9 cellular contexts compared by ENCODE assay signal in the genomic region with DNA sequence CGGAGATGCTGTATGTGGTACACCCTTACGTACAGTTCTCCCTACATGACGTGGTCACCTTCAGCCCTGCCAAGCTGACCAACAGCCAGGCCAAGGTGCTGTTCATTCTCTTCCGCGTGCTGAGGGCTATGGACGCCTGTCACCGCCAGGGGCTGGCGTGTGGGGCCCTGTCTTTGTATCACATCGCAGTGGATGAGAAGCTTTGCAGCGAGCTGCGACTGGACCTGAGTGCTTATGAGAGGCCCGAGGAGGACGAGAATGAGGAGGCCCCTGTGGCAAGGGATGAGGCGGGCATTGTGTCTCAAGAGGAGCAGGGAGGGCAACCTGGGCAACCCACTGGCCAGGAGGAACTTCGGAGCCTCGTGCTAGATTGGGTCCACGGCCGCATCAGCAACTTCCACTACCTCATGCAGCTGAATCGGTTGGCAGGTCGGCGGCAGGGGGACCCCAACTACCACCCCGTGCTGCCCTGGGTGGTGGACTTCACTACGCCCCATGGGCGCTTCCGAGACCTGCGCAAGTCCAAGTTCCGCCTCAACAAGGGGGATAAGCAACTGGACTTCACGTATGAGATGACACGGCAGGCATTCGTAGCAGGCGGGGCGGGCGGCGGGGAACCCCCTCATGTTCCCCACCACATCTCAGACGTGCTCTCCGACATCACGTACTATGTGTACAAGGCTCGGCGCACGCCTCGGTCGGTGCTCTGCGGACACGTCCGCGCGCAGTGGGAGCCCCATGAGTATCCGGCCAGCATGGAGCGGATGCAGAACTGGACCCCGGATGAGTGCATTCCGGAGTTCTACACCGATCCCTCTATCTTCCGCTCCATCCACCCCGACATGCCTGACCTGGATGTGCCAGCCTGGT. TPM values are rescaled to one million over a fixed set of nuclear protein-coding genes. Genes with fewer than 3 reads are reported as not detected.
A peak's percentile ranks its signal among the peaks of the same experiment; 100 is the strongest.
DNase-seq lines count a peak whose midpoint lies in the region; ATAC-seq, FAIRE-seq and TF ChIP-seq lines count a peak whose summit lies in the region.
"Had no signal": no experiment of that assay in that cellular context is flagged by ENCODE, and none has a peak within 500 bp of the region (broad histone marks: within the 10 kb centered on the region; RNA-seq: fewer than 3 reads in every experiment).

No MANE protein-coding gene starts in this region.

- TF ChIP-seq RAD21 in GM12878 (IDR thresholded peaks at IDR 0.05; ENCODE audit: insufficient read depth, low read depth, low read length), result no peak

- no peak for TF ChIP-seq POLR2A in GM12878 (IDR thresholded peaks at IDR 0.05; ENCODE audit: low read depth, low read length)
- no peak for TF ChIP-seq POLR2A in upper lobe of left lung (IDR thresholded peaks at IDR 0.05)
- no peak for TF ChIP-seq POLR2A in GM18505 (IDR thresholded peaks at IDR 0.05; ENCODE audit: borderline replicate concordance, extremely low read depth, insufficient read depth, insufficient read length)

- H3K4me3 ChIP-seq in heart right ventricle (peak overlapping the region in 8 of 10 donors; percentile 66 to 81 (median 72)), right atrium auricular region (peak overlapping the region in 1 of 2 donors; percentile 73), GM12878 (peak overlapping the region; percentile 86; the same call in 1 of the 2 replicates), mucosa of rectum (ENCODE audit: low read length in 2 of 2) (peak overlapping the region; percentile 78 to 86), upper lobe of left lung (peak overlapping the region in 3 of 4 donors; percentile 84 to 96 (median 94))

- intact Hi-C loops in heart right ventricle (cut with DNase I) (loop anchor here in 7 of 10 donors (2.0 to 10.0 kb wide), 7 partner anchors 56 to 319 kb away; a partner anchor contains a TSS), GM12878 (cut with micrococcal nuclease; ENCODE audit: unreplicated experiment) (no loop called here)

- H3K4me1 ChIP-seq in heart right ventricle (peaks cover 9 to 82% (median 38%) of the 10 kb centered on the region in 9 donors), right atrium auricular region (peaks cover 0 to 55% of the 10 kb centered on the region in 2 donors), GM12878 (ENCODE audit: control insufficient read depth, insufficient read depth, low read length) (peaks cover 28% of the 10 kb centered on the region), mucosa of rectum (ENCODE audit: control insufficient read depth in 2 of 2, insufficient read depth in 2 of 2, low read length in 2 of 2) (peaks cover 19 to 22% of the 10 kb centered on the region in 2 donors), upper lobe of left lung (peaks cover 32 to 81% (median 69%) of the 10 kb centered on the region in 4 donors)

- H3K9me3 ChIP-seq in heart right ventricle (no peaks in the 10 kb centered on the region), right atrium auricular region (no peaks in the 10 kb centered on the region), GM12878 (replicated peaks; ENCODE audit: control insufficient read depth, insufficient read depth, low read length) (no peaks in the 10 kb centered on the region), mucosa of rectum (ENCODE audit: control insufficient read depth in 2 of 2, low read length in 2 of 2) (no peaks in the 10 kb centered on the region), upper lobe of left lung (no peaks in the 10 kb centered on the region)

- CTCF ChIA-PET in GM12878 (lab: Yijun Ruan, JAX), result interaction anchor here (0.7 to 1.4 kb wide), 2 partner anchors 11 to 139 kb away, joined by 3 read pairs; no protein-coding TSS in a partner anchor

- DNase-seq in heart right ventricle (no peak), right atrium auricular region (ENCODE audit: low spot score) (no peak), GM12878 (ENCODE audit: low read depth, low spot score) (no peak), upper lobe of left lung (peak in 1 of 2 donors; percentile 86)
- DNase-seq in stimulated activated CD4-positive, alpha-beta T cell treated with anti-CD3 and anti-CD28 coated beads, Interleukin-15, amount 100 ng/mL, for 24 hours, result no peak
- DNase-seq: midbrain had no signal

- no peak overlapping the region for H2AFZ ChIP-seq in GM12878 (ENCODE audit: control insufficient read depth, low read depth, low read length)

- no peak for TF ChIP-seq CTCF in heart right ventricle (IDR thresholded peaks at IDR 0.05)
- TF ChIP-seq CTCF in right atrium auricular region (IDR thresholded peaks at IDR 0.05), result no peak
- no peak for TF ChIP-seq CTCF in GM12878 (IDR thresholded peaks at IDR 0.05 in 2 of 3, conservative IDR thresholded peaks at IDR 0.05 in 1 of 3; ENCODE audit: control insufficient read depth in 2 of 3, extremely low read depth in 1 of 3, insufficient read depth in 1 of 3, low read depth in 3 of 3, low read length in 3 of 3)
- TF ChIP-seq CTCF in upper lobe of left lung (IDR thresholded peaks at IDR 0.05), result no peak

- POLR2A ChIA-PET in GM12878 (lab: Charles Lee), result interaction anchor here (0.8 kb wide), 1 partner anchor 11 kb away, joined by 3 read pairs; no protein-coding TSS in a partner anchor

- H3K36me3 ChIP-seq in heart right ventricle (peaks cover 0 to 49% (median 2%) of the 10 kb centered on the region in 9 donors), right atrium auricular region (no peaks in the 10 kb centered on the region), GM12878 (ENCODE audit: control insufficient read depth in 2 of 2, insufficient read depth in 2 of 2, low read length in 1 of 2) (peaks cover 3 to 5% of the 10 kb centered on the region in 2 experiments; a peak in 3 of 4 replicates), mucosa of rectum (ENCODE audit: control insufficient read depth in 2 of 2, insufficient read depth in 2 of 2, low read length in 2 of 2) (peaks cover 9 to 19% of the 10 kb centered on the region in 2 donors), upper lobe of left lung (peaks cover 4 to 39% (median 34%) of the 10 kb centered on the region in 4 donors)

- 94 to 96% methylated on average over 54 of the region's 54 CpGs for WGBS in heart right ventricle, 2 donors
- 96% methylated on average over 54 of the region's 54 CpGs for WGBS in GM12878 (ENCODE audit: insufficient coverage, insufficient replicate concordance, low lambda C conversion rate, missing lambda C conversion rate)
- 83 to 94% methylated on average over 25 to 54 of the region's 54 CpGs for WGBS in upper lobe of left lung, 2 donors

- TF ChIP-seq EP300 in GM12878 (IDR thresholded peaks at IDR 0.05; ENCODE audit: borderline replicate concordance in 1 of 2, control insufficient read depth in 1 of 2, low read depth in 2 of 2, low read length in 2 of 2) (no peak), upper lobe of left lung (IDR thresholded peaks at IDR 0.05) (no peak)

- TSS peak; percentile 57 for BruUV-seq in GM12878 (replicated peaks; lab: Mats Ljungman, UMichigan)

- FAIRE-seq in GM12878 (lab: Jason Lieb, UNC), result no peak

- peak overlapping the region; percentile 80; the same call in 1 of the 2 replicates for H3K9ac ChIP-seq in GM12878 (ENCODE audit: control insufficient read depth, insufficient read depth, low read length)
- peak overlapping the region; percentile 6 to 65 for H3K9ac ChIP-seq in mucosa of rectum (ENCODE audit: low read depth in 1 of 2, low read length in 2 of 2)

- no peaks in the 10 kb centered on the region for H4K20me1 ChIP-seq in GM12878 (ENCODE audit: control insufficient read depth, insufficient read depth)

- H3K79me2 ChIP-seq in GM12878 (ENCODE audit: control insufficient read depth, insufficient read depth, low read length), result peaks cover 16% of the 10 kb centered on the region

- H3K27ac ChIP-seq in heart right ventricle (peak overlapping the region in 4 of 10 donors; percentile 80 to 97 (median 86)), right atrium auricular region (peak overlapping the region in 1 of 2 donors; percentile 90), GM12878 (ENCODE audit: control insufficient read depth, insufficient read depth) (0 out of 2 replicates have a peak overlapping the region, but pooled peaks have one; percentile 95), mucosa of rectum (ENCODE audit: low read depth in 2 of 2, low read length in 2 of 2) (no peak overlapping the region), upper lobe of left lung (peak overlapping the region; percentile 86 to 93 (median 89))

- RAD21 ChIA-PET in GM12878 (lab: Charles Lee; ENCODE audit: unreplicated experiment), result no interaction called here

- H3K4me2 ChIP-seq in GM12878 (ENCODE audit: control insufficient read depth, insufficient read depth), result peak overlapping the region; percentile 70

- SMC1A ChIA-PET in GM12878 (lab: Charles Lee; ENCODE audit: uncharacterized antibody, unreplicated experiment), result interaction anchor here (1.0 to 1.7 kb wide), 3 partner anchors 11 to 139 kb away, joined by 3 to 4 read pairs (median 4); no protein-coding TSS in a partner anchor

- H3K27me3 ChIP-seq in heart right ventricle, result no peaks in the 10 kb centered on the region
- H3K27me3 ChIP-seq in right atrium auricular region, result no peaks in the 10 kb centered on the region
- H3K27me3 ChIP-seq in GM12878 (replicated peaks in 1 of 2; ENCODE audit: control insufficient read depth in 2 of 2, insufficient read depth in 2 of 2, low read length in 1 of 2), result no peaks in the 10 kb centered on the region
- H3K27me3 ChIP-seq in mucosa of rectum (ENCODE audit: control insufficient read depth in 2 of 2, insufficient read depth in 2 of 2, low read length in 2 of 2), result no peaks in the 10 kb centered on the region
- no peaks in the 10 kb centered on the region for H3K27me3 ChIP-seq in upper lobe of left lung

- in situ Hi-C loops in GM12878 (cut with MboI), result no loop called here

- ATAC-seq in heart right ventricle (no peak), GM12878 (no peak), upper lobe of left lung (ENCODE audit: low FRiP score in 2 of 2) (no peak), GM18505 (IDR thresholded peaks at IDR 0.05; ENCODE audit: unreplicated experiment) (no peak), HG03469 (IDR thresholded peaks at IDR 0.05; ENCODE audit: unreplicated experiment) (no peak)

RNA-seq across cellular contexts. Expression of a gene that starts 1.4 kb away (rescaled TPM):
- total RNA-seq in heart right ventricle (10 to 100 TPM in 4 of 10 donors, 1 to 10 TPM in 6; 7.7 to 16.9 (median 9.2) TPM), right atrium auricular region (10 to 100 TPM; 10.9 to 17.9 TPM), GM12878 (2014; rRNA removed) (15.1 and 16.0 TPM in 2 replicates), GM12878 (2014; rRNA removed; fragmentation: Illumina TruSeq; extraction: Trizol) (3.8 and 5.0 TPM in 2 replicates), GM12878 (2021) (19.0 and 22.4 TPM in 2 replicates), upper lobe of left lung (100 to 1,000 TPM in 2 of 6 donors, 10 to 100 TPM in 4; 47.4 to 162 (median 60.8) TPM)
- polyA plus RNA-seq in heart right ventricle (10 to 100 TPM in 1 of 2 donors, 1 to 10 TPM in 1; 8.5 to 14.9 TPM), GM12878 (2011; rRNA removed) (1.4 and 2.8 TPM in 2 replicates), GM12878 (2014; fragmentation: Illumina TruSeq; extraction: Trizol) (0.54 and 4.0 TPM in 2 replicates), GM12878 (2014; fragmentation: Nextera tagmentation; extraction: Ambion mirVana) (under 1 TPM in 1 of 2 experiments, not detected in 1; 0.13 TPM), GM12878 (2014; rRNA removed) (15.1 and 17.5 TPM in 2 replicates), GM12878 (2016; fragmentation: Nextera tagmentation; extraction: Ambion mirVana) (1 to 10 TPM; 7.3 to 8.5 TPM)
- 29.5 and 36.2 TPM in 2 replicates for total RNA-seq in GM12878 (2013; cell fraction: nucleolus; rRNA removed)
- 3.5 TPM for polyA plus RNA-seq in GM12878 (2011; ENCODE audit: low read depth)
- polyA plus RNA-seq in GM12878 (2011; cell fraction: cytosol; rRNA removed), result 5.4 and 7.4 TPM in 2 replicates
- 28.8 and 42.7 TPM in 2 replicates for polyA plus RNA-seq in GM12878 (2011; cell fraction: nucleus; rRNA removed)
- 9.2 and 10.0 TPM in 2 replicates for polyA plus RNA-seq in GM12878 (2012)
- 5.9 and 14.0 TPM in 2 replicates for polyA minus RNA-seq in GM12878 (2011; rRNA and poly(A)+ RNA removed)
- 8.1 and 11.9 TPM in 2 replicates for polyA minus RNA-seq in GM12878 (2011; cell fraction: cytosol; rRNA and poly(A)+ RNA removed)
- 9.6 and 18.9 TPM in 2 replicates for polyA minus RNA-seq in GM12878 (2011; cell fraction: nucleus; rRNA and poly(A)+ RNA removed)

RNA-seq across cellular contexts. Expression of a gene that starts 15.7 kb away (rescaled TPM):
- 1 to 10 TPM in 9 of 10 donors, under 1 TPM in 1; 0.96 to 6.0 (median 1.9) TPM for total RNA-seq in heart right ventricle
- polyA plus RNA-seq in heart right ventricle, result 1 to 10 TPM; 1.6 to 3.2 TPM
- 1 to 10 TPM; 1.1 to 3.7 TPM for total RNA-seq in right atrium auricular region
- total RNA-seq in GM12878 (2013; cell fraction: nucleolus; rRNA removed), result 0.06 and 0.17 TPM in 2 replicates
- total RNA-seq in GM12878 (2014; rRNA removed), result 0.05 and 0.06 TPM in 2 replicates
- total RNA-seq in GM12878 (2014; rRNA removed; fragmentation: Illumina TruSeq; extraction: Trizol), result 0.04 and 0.05 TPM in 2 replicates
- total RNA-seq in GM12878 (2021), result 0.08 and 0.15 TPM in 2 replicates
- polyA plus RNA-seq in GM12878 (2011; ENCODE audit: low read depth), result 0.04 TPM
- 0.01 and 0.03 TPM in 2 replicates for polyA plus RNA-seq in GM12878 (2011; rRNA removed)
- polyA plus RNA-seq in GM12878 (2011; cell fraction: cytosol; rRNA removed), result not detected in 2 replicates
- 0.03 and 0.04 TPM in 2 replicates for polyA plus RNA-seq in GM12878 (2011; cell fraction: nucleus; rRNA removed)
- polyA plus RNA-seq in GM12878 (2012), result 0.10 and 0.11 TPM in 2 replicates
- 0.06 TPM in 1 of 2 replicates, not detected in the other for polyA plus RNA-seq in GM12878 (2014; fragmentation: Illumina TruSeq; extraction: Trizol)
- under 1 TPM; 0.02 TPM for polyA plus RNA-seq in GM12878 (2014; fragmentation: Nextera tagmentation; extraction: Ambion mirVana)
- 0.11 and 0.13 TPM in 2 replicates for polyA plus RNA-seq in GM12878 (2014; rRNA removed)
- polyA plus RNA-seq in GM12878 (2016; fragmentation: Nextera tagmentation; extraction: Ambion mirVana), result not detected
- polyA minus RNA-seq in GM12878 (2011; rRNA and poly(A)+ RNA removed), result 0.05 and 0.07 TPM in 2 replicates
- 0.21 TPM in 1 of 2 replicates, not detected in the other for polyA minus RNA-seq in GM12878 (2011; cell fraction: cytosol; rRNA and poly(A)+ RNA removed)
- polyA minus RNA-seq in GM12878 (2011; cell fraction: nucleus; rRNA and poly(A)+ RNA removed), result under 0.01 and 0.10 TPM in 2 replicates
- 10 to 100 TPM; 11.3 to 24.7 (median 14.9) TPM for total RNA-seq in upper lobe of left lung

RNA-seq across cellular contexts. Expression of a gene that starts 16.8 kb away (rescaled TPM):
- 1 to 10 TPM in 3 of 10 donors, under 1 TPM in 5, not detected in 2; 0.18 to 1.3 (median 0.41) TPM for total RNA-seq in heart right ventricle
- polyA plus RNA-seq in heart right ventricle, result 1 to 10 TPM; 2.0 to 2.8 TPM
- total RNA-seq in right atrium auricular region, result 1 to 10 TPM; 1.0 to 1.5 TPM
- 0.20 and 0.46 TPM in 2 replicates for total RNA-seq in GM12878 (2013; cell fraction: nucleolus; rRNA removed)
- total RNA-seq in GM12878 (2014; rRNA removed), result 0.11 TPM in 1 of 2 replicates, not detected in the other
- 0.04 TPM in 1 of 2 replicates, not detected in the other for total RNA-seq in GM12878 (2014; rRNA removed; fragmentation: Illumina TruSeq; extraction: Trizol)
- 0.21 and 0.40 TPM in 2 replicates for total RNA-seq in GM12878 (2021)
- polyA plus RNA-seq in GM12878 (2011; ENCODE audit: low read depth), result not detected
- polyA plus RNA-seq in GM12878 (2011; rRNA removed), result 0.14 TPM in 1 of 2 replicates, not detected in the other
- polyA plus RNA-seq in GM12878 (2011; cell fraction: cytosol; rRNA removed), result 0.20 and 0.25 TPM in 2 replicates
- polyA plus RNA-seq in GM12878 (2011; cell fraction: nucleus; rRNA removed), result 0.22 and 0.47 TPM in 2 replicates
- 0.10 and 0.19 TPM in 2 replicates for polyA plus RNA-seq in GM12878 (2012)
- not detected in 2 replicates for polyA plus RNA-seq in GM12878 (2014; fragmentation: Illumina TruSeq; extraction: Trizol)
- polyA plus RNA-seq in GM12878 (2014; fragmentation: Nextera tagmentation; extraction: Ambion mirVana), result not detected
- polyA plus RNA-seq in GM12878 (2014; rRNA removed), result 0.03 TPM in 1 of 2 replicates, not detected in the other
- not detected for polyA plus RNA-seq in GM12878 (2016; fragmentation: Nextera tagmentation; extraction: Ambion mirVana)
- polyA minus RNA-seq in GM12878 (2011; rRNA and poly(A)+ RNA removed), result not detected in 2 replicates
- polyA minus RNA-seq in GM12878 (2011; cell fraction: cytosol; rRNA and poly(A)+ RNA removed), result 0.42 TPM in 1 of 2 replicates, not detected in the other
- polyA minus RNA-seq in GM12878 (2011; cell fraction: nucleus; rRNA and poly(A)+ RNA removed), result not detected in 2 replicates
- total RNA-seq in upper lobe of left lung, result 10 to 100 TPM in 5 of 6 donors, 1 to 10 TPM in 1; 4.6 to 48.2 (median 24.6) TPM

RNA-seq across cellular contexts. Expression of a gene that starts 36.0 kb away (rescaled TPM):
- total RNA-seq in heart right ventricle (100 to 1,000 TPM in 4 of 10 donors, 10 to 100 TPM in 6; 26.2 to 185 (median 89.1) TPM), right atrium auricular region (100 to 1,000 TPM; 348 to 498 TPM), GM12878 (2014; rRNA removed) (2.3 and 6.3 TPM in 2 replicates), GM12878 (2014; rRNA removed; fragmentation: Illumina TruSeq; extraction: Trizol) (2.4 and 2.9 TPM in 2 replicates), GM12878 (2021) (3.0 and 3.4 TPM in 2 replicates), upper lobe of left lung (100 to 1,000 TPM in 4 of 6 donors, 10 to 100 TPM in 2; 69.8 to 235 (median 114) TPM)
- polyA plus RNA-seq in heart right ventricle (100 to 1,000 TPM; 181 to 247 TPM), GM12878 (2011; rRNA removed) (0.18 and 0.19 TPM in 2 replicates), GM12878 (2014; fragmentation: Illumina TruSeq; extraction: Trizol) (1.8 and 3.3 TPM in 2 replicates), GM12878 (2014; fragmentation: Nextera tagmentation; extraction: Ambion mirVana) (1 to 10 TPM; 1.7 to 1.9 TPM), GM12878 (2014; rRNA removed) (4.4 and 4.9 TPM in 2 replicates), GM12878 (2016; fragmentation: Nextera tagmentation; extraction: Ambion mirVana) (1 to 10 TPM; 4.5 to 5.5 TPM)
- total RNA-seq in GM12878 (2013; cell fraction: nucleolus; rRNA removed), result 1.2 TPM in 1 of 2 replicates, not detected in the other
- 1.8 TPM for polyA plus RNA-seq in GM12878 (2011; ENCODE audit: low read depth)
- 0.09 and 0.23 TPM in 2 replicates for polyA plus RNA-seq in GM12878 (2011; cell fraction: cytosol; rRNA removed)
- not detected in 2 replicates for polyA plus RNA-seq in GM12878 (2011; cell fraction: nucleus; rRNA removed)
- 2.6 and 2.8 TPM in 2 replicates for polyA plus RNA-seq in GM12878 (2012)
- polyA minus RNA-seq in GM12878 (2011; rRNA and poly(A)+ RNA removed), result 1.2 TPM in 1 of 2 replicates, not detected in the other
- polyA minus RNA-seq in GM12878 (2011; cell fraction: cytosol; rRNA and poly(A)+ RNA removed), result not detected in 2 replicates
- not detected in 2 replicates for polyA minus RNA-seq in GM12878 (2011; cell fraction: nucleus; rRNA and poly(A)+ RNA removed)

RNA-seq across cellular contexts. Expression of a gene that starts 41.2 kb away (rescaled TPM):
- total RNA-seq in heart right ventricle (100 to 1,000 TPM; 137 to 205 (median 179) TPM), right atrium auricular region (100 to 1,000 TPM in 1 of 2 donors, 10 to 100 TPM in 1; 90.1 to 144 TPM), GM12878 (2014; rRNA removed) (119 and 157 TPM in 2 replicates), GM12878 (2014; rRNA removed; fragmentation: Illumina TruSeq; extraction: Trizol) (75.0 and 77.2 TPM in 2 replicates), GM12878 (2021) (313 and 337 TPM in 2 replicates), upper lobe of left lung (100 to 1,000 TPM; 173 to 283 (median 220) TPM)
- polyA plus RNA-seq in heart right ventricle (100 to 1,000 TPM in 1 of 2 donors, 10 to 100 TPM in 1; 79.1 to 107 TPM), GM12878 (2011; rRNA removed) (45.4 and 156 TPM in 2 replicates), GM12878 (2014; fragmentation: Illumina TruSeq; extraction: Trizol) (193 and 227 TPM in 2 replicates), GM12878 (2014; fragmentation: Nextera tagmentation; extraction: Ambion mirVana) (100 to 1,000 TPM; 133 to 167 TPM), GM12878 (2014; rRNA removed) (123 and 163 TPM in 2 replicates), GM12878 (2016; fragmentation: Nextera tagmentation; extraction: Ambion mirVana) (100 to 1,000 TPM; 224 to 238 TPM)
- 308 and 355 TPM in 2 replicates for total RNA-seq in GM12878 (2013; cell fraction: nucleolus; rRNA removed)
- polyA plus RNA-seq in GM12878 (2011; ENCODE audit: low read depth), result 951 TPM
- 122 and 145 TPM in 2 replicates for polyA plus RNA-seq in GM12878 (2011; cell fraction: cytosol; rRNA removed)
- polyA plus RNA-seq in GM12878 (2011; cell fraction: nucleus; rRNA removed), result 325 and 335 TPM in 2 replicates
- polyA plus RNA-seq in GM12878 (2012), result 137 and 153 TPM in 2 replicates
- polyA minus RNA-seq in GM12878 (2011; rRNA and poly(A)+ RNA removed), result 229 and 378 TPM in 2 replicates
- polyA minus RNA-seq in GM12878 (2011; cell fraction: cytosol; rRNA and poly(A)+ RNA removed), result 198 and 260 TPM in 2 replicates
- polyA minus RNA-seq in GM12878 (2011; cell fraction: nucleus; rRNA and poly(A)+ RNA removed), result 124 and 187 TPM in 2 replicates

Comparison
In these comparisons a context has a peak if more than half of its experiments do, and no peak if none do; other contexts are left out.
1. H3K27ac ChIP-seq: peak in GM12878 (single experiment) and upper lobe of left lung (4 of 4); none in mucosa of rectum (0 of 2).